16 cellular contexts compared by ENCODE assay signal in genomic region chr2:213137064-213137463, GRCh38. TPM values are rescaled to one million over a fixed set of nuclear protein-coding genes. Genes with fewer than 3 reads are reported as not detected.
DNase-seq lines count a peak whose midpoint lies in the region; ATAC-seq, FAIRE-seq and TF ChIP-seq lines count a peak whose summit lies in the region.
"Had no signal": no experiment of that assay in that cellular context is flagged by ENCODE, and none has a peak within 500 bp of the region (broad histone marks: within the 10 kb centered on the region; RNA-seq: fewer than 3 reads in every experiment).

No MANE protein-coding gene starts in this region.

- H3K9me3 ChIP-seq in CD4-positive, CD25-positive, alpha-beta regulatory T cell (ENCODE audit: control insufficient read depth in 2 of 2, low read length in 2 of 2) = no peaks in the 10 kb centered on the region
- H3K9me3 ChIP-seq in KOPT-K1 (ENCODE audit: insufficient read depth, low read length, poor library complexity, severe bottlenecking) (no peaks in the 10 kb centered on the region), breast epithelium (no peaks in the 10 kb centered on the region)
- H3K9me3 ChIP-seq: Caco-2, HAP-1 had no signal

- no peak for TF ChIP-seq POLR2A in breast epithelium (IDR thresholded peaks at IDR 0.05)

- intact Hi-C loops in breast epithelium (cut with DNase I; ENCODE audit: low total_unique reads) = no loop called here

- peaks cover 0 to 2% (median 0%) of the 10 kb centered on the region in 7 donors for H3K9me3 Mint-ChIP-seq in CD4-positive, CD25-positive, alpha-beta regulatory T cell
- no peaks in the 10 kb centered on the region for H3K9me3 Mint-ChIP-seq in central memory CD8-positive, alpha-beta T cell
- H3K9me3 Mint-ChIP-seq: CD8-positive, alpha-beta T cell; HFFc6 had no signal

- FAIRE-seq in frontal cortex (lab: Jason Lieb, UNC) = no peak
- FAIRE-seq: G401.6, H54 had no signal

- H3K4me1 Mint-ChIP-seq in CD4-positive, CD25-positive, alpha-beta regulatory T cell = peaks cover 37 to 65% (median 51%) of the 10 kb centered on the region in 4 donors
- H3K4me1 Mint-ChIP-seq in central memory CD8-positive, alpha-beta T cell = peaks cover 5% of the 10 kb centered on the region

- H3K4me3 Mint-ChIP-seq in CD4-positive, CD25-positive, alpha-beta regulatory T cell = peak overlapping the region; percentile 82 to 93 (median 86)
- H3K4me3 Mint-ChIP-seq in central memory CD8-positive, alpha-beta T cell = peak overlapping the region; percentile 42
- H3K4me3 Mint-ChIP-seq: CD8-positive, alpha-beta T cell; HFFc6 had no signal

- no peak for ATAC-seq in CD4-positive, CD25-positive, alpha-beta regulatory T cell (ENCODE audit: low read depth in 2 of 2)
- ATAC-seq in central memory CD8-positive, alpha-beta T cell (replicated peaks; ENCODE audit: extremely low read depth, poor library complexity, severe bottlenecking) = no peak
- ATAC-seq: CD8-positive, alpha-beta T cell had no signal

- peaks cover 6% of the 10 kb centered on the region for H3K36me3 ChIP-seq in CD4-positive, CD25-positive, alpha-beta regulatory T cell (ENCODE audit: control insufficient read depth, insufficient read depth, low read length)
- peaks cover 75% of the 10 kb centered on the region for H3K36me3 ChIP-seq in KOPT-K1 (ENCODE audit: insufficient read depth, low read length)
- no peaks in the 10 kb centered on the region for H3K36me3 ChIP-seq in breast epithelium
- H3K36me3 ChIP-seq: HAP-1 had no signal

- no peak for TF ChIP-seq CTCF in breast epithelium (IDR thresholded peaks at IDR 0.05)

- H3K27ac Mint-ChIP-seq in CD4-positive, CD25-positive, alpha-beta regulatory T cell = peak overlapping the region; percentile 48 to 95 (median 90)
- no peak overlapping the region for H3K27ac Mint-ChIP-seq in central memory CD8-positive, alpha-beta T cell (ENCODE audit: low read depth)
- H3K27ac Mint-ChIP-seq: HFFc6 had no signal

- peaks cover 72% of the 10 kb centered on the region for H3K4me1 ChIP-seq in CD4-positive, CD25-positive, alpha-beta regulatory T cell (ENCODE audit: control insufficient read depth, insufficient read depth, low read length, poor library complexity, severe bottlenecking)
- H3K4me1 ChIP-seq in breast epithelium = no peaks in the 10 kb centered on the region
- H3K4me1 ChIP-seq: Caco-2, HAP-1 had no signal

- H3K27ac ChIP-seq in CD4-positive, CD25-positive, alpha-beta regulatory T cell (ENCODE audit: insufficient read depth, low read length, poor library complexity, severe bottlenecking) = peak overlapping the region; percentile 95
- H3K27ac ChIP-seq in KOPT-K1 (ENCODE audit: low read depth, low read length, poor library complexity, severe bottlenecking) (peak overlapping the region; percentile 42), breast epithelium (no peak overlapping the region)

- peaks cover 33% of the 10 kb centered on the region for H3K36me3 Mint-ChIP-seq in CD4-positive, CD25-positive, alpha-beta regulatory T cell
- H3K36me3 Mint-ChIP-seq in central memory CD8-positive, alpha-beta T cell (ENCODE audit: insufficient read depth) = peaks cover 8% of the 10 kb centered on the region

- no peaks in the 10 kb centered on the region for H3K27me3 Mint-ChIP-seq in CD4-positive, CD25-positive, alpha-beta regulatory T cell
- no peaks in the 10 kb centered on the region for H3K27me3 Mint-ChIP-seq in central memory CD8-positive, alpha-beta T cell

- peak overlapping the region; percentile 99 for H3K4me3 ChIP-seq in CD4-positive, CD25-positive, alpha-beta regulatory T cell (ENCODE audit: low read depth, low read length)
- H3K4me3 ChIP-seq in breast epithelium = no peak overlapping the region
- H3K4me3 ChIP-seq: HAP-1 had no signal

- no peak for DNase-seq in CD4-positive, CD25-positive, alpha-beta regulatory T cell
- DNase-seq in central memory CD8-positive, alpha-beta T cell (ENCODE audit: low spot score in 2 of 2) = no peak
- DNase-seq in breast epithelium (ENCODE audit: low spot score in 2 of 2) (no peak), SKM-1 treated with dmso at 0.1 percent for 144 hours (lab: John Stamatoyannopoulos, UW; ENCODE audit: unreplicated experiment) (no peak), frontal cortex (ENCODE audit: low spot score in 2 of 2) (no peak)
- DNase-seq: C1 segment of cervical spinal cord; Caco-2; CD8-positive, alpha-beta T cell; DMS153; DND-41; GOT3; HFFc6 had no signal

- no peaks in the 10 kb centered on the region for H3K27me3 ChIP-seq in CD4-positive, CD25-positive, alpha-beta regulatory T cell (ENCODE audit: control insufficient read depth, insufficient read depth, low read length)
- no peaks in the 10 kb centered on the region for H3K27me3 ChIP-seq in breast epithelium

RNA-seq across cellular contexts. Expression of gene IKZF2, which starts 14.3 kb away (rescaled TPM):
- 225 TPM for total RNA-seq in CD4-positive, CD25-positive, alpha-beta regulatory T cell
- polyA plus RNA-seq in CD4-positive, CD25-positive, alpha-beta regulatory T cell = 10 to 100 TPM; 26.8 to 36.7 (median 33.7) TPM
- 10 to 100 TPM in 2 of 3 donors, 1 to 10 TPM in 1; 8.0 to 34.4 (median 22.0) TPM for total RNA-seq in breast epithelium
- 11.0 TPM for total RNA-seq in frontal cortex

Comparison
In these comparisons a context has a peak if more than half of its experiments do, and no peak if none do; other contexts are left out.
1. H3K27ac ChIP-seq: peak in CD4-positive, CD25-positive, alpha-beta regulatory T cell (single experiment) and KOPT-K1 (single experiment); none in breast epithelium (0 of 2).